2 cellular contexts compared by ENCODE assay signal in the genomic region with DNA sequence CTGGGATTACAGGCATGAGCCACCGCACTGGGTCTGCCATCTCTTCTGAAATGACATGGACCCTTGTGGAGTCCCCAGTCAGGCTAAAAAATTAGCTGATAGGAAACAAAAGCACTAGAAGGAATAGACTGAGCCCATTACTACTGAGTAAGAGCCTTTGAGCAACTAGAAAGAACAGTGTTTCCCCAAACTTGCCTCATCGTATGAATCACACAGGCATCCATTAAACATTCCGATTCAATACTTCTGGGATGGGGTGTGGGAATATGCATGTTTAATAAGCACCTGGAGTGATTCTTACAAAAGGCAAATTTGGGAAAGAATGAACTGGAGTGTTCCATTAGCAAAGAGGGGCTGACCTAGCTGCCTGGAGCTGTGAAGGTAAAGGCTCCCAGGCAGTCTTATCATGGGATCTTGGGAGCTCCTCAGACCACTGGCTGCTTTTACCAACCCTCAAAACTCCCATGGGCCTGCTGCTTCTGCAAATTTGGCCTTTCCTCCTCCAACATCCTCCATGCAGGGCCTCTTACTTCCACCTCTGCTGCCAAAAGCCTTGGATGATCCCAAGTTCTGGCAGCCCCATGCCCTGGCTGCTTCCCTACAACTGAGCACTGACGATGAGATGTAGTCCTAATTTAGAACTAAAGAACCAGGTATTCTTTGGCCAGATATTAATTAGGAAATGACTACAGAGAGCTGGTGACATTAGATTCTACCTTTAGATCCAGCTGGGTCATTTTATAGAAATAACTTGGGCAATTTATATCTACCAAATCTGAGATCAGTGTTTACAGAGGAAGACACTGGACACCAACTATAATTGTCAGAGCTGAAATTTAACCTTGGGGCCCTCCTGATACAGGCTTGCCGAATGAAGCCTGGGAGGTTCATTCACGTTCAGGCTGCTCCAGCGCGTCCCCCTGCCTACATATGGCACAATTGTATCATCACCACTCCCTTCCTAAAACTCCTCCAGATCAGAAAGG.
A peak's percentile ranks its signal among the peaks of the same experiment; 100 is the strongest.
TF ChIP-seq lines count a peak whose summit lies in the region.

No MANE protein-coding gene starts in this region.

TF ChIP-seq in HEK293, 187 proteins besides CTCF, POLR2A, EP300 and RAD21:
- TF ChIP-seq SCRT1 (tag by site-specific recombination; IDR thresholded peaks at IDR 0.05; ENCODE audit: borderline replicate concordance) (no peak), ZNF626 (tag by site-specific recombination; IDR thresholded peaks at IDR 0.05) (no peak)
- TF ChIP-seq, protein P1, sequence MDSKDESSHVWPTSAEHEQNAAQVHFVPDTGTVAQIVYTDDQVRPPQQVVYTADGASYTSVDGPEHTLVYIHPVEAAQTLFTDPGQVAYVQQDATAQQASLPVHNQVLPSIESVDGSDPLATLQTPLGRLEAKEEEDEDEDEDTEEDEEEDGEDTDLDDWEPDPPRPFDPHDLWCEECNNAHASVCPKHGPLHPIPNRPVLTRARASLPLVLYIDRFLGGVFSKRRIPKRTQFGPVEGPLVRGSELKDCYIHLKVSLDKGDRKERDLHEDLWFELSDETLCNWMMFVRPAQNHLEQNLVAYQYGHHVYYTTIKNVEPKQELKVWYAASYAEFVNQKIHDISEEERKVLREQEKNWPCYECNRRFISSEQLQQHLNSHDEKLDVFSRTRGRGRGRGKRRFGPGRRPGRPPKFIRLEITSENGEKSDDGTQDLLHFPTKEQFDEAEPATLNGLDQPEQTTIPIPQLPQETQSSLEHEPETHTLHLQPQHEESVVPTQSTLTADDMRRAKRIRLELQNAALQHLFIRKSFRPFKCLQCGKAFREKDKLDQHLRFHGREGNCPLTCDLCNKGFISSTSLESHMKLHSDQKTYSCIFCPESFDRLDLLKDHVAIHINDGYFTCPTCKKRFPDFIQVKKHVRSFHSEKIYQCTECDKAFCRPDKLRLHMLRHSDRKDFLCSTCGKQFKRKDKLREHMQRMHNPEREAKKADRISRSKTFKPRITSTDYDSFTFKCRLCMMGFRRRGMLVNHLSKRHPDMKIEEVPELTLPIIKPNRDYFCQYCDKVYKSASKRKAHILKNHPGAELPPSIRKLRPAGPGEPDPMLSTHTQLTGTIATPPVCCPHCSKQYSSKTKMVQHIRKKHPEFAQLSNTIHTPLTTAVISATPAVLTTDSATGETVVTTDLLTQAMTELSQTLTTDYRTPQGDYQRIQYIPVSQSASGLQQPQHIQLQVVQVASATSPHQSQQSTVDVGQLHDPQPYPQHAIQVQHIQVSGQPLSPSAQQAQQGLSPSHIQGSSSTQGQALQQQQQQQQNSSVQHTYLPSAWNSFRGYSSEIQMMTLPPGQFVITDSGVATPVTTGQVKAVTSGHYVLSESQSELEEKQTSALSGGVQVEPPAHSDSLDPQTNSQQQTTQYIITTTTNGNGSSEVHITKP (tag by site-specific recombination; IDR thresholded peaks at IDR 0.05): peak; percentile 77
TF ChIP-seq in HEK293: peak in this region for 1.

TF ChIP-seq in K562, 482 proteins besides CTCF, POLR2A, EP300 and RAD21:
- TF ChIP-seq SP1 (CRISPR knock-in tag; IDR thresholded peaks at IDR 0.05): no peak
- TF ChIP-seq JUN (IDR thresholded peaks at IDR 0.05; ENCODE audit: borderline replicate concordance, low read depth, low read length): no peak
- no peak for TF ChIP-seq JUN (CRISPR knock-in tag; IDR thresholded peaks at IDR 0.05; ENCODE audit: borderline replicate concordance)
- TF ChIP-seq RBM15 (IDR thresholded peaks at IDR 0.05; ENCODE audit: insufficient read depth, low read length): no peak
- TF ChIP-seq FOXA1 (IDR thresholded peaks at IDR 0.05; ENCODE audit: borderline replicate concordance): no peak
- TF ChIP-seq, protein P1 (IDR thresholded peaks at IDR 0.05; ENCODE audit: partially characterized antibody): peak; percentile 38
- no peak for TF ChIP-seq CXXC5 (CRISPR knock-in tag; IDR thresholded peaks at IDR 0.05)
- TF ChIP-seq, protein P2, sequence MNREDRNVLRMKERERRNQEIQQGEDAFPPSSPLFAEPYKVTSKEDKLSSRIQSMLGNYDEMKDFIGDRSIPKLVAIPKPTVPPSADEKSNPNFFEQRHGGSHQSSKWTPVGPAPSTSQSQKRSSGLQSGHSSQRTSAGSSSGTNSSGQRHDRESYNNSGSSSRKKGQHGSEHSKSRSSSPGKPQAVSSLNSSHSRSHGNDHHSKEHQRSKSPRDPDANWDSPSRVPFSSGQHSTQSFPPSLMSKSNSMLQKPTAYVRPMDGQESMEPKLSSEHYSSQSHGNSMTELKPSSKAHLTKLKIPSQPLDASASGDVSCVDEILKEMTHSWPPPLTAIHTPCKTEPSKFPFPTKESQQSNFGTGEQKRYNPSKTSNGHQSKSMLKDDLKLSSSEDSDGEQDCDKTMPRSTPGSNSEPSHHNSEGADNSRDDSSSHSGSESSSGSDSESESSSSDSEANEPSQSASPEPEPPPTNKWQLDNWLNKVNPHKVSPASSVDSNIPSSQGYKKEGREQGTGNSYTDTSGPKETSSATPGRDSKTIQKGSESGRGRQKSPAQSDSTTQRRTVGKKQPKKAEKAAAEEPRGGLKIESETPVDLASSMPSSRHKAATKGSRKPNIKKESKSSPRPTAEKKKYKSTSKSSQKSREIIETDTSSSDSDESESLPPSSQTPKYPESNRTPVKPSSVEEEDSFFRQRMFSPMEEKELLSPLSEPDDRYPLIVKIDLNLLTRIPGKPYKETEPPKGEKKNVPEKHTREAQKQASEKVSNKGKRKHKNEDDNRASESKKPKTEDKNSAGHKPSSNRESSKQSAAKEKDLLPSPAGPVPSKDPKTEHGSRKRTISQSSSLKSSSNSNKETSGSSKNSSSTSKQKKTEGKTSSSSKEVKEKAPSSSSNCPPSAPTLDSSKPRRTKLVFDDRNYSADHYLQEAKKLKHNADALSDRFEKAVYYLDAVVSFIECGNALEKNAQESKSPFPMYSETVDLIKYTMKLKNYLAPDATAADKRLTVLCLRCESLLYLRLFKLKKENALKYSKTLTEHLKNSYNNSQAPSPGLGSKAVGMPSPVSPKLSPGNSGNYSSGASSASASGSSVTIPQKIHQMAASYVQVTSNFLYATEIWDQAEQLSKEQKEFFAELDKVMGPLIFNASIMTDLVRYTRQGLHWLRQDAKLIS (CRISPR knock-in tag; IDR thresholded peaks at IDR 0.05): no peak
- no peak for TF ChIP-seq TCFL5 (CRISPR knock-in tag; conservative IDR thresholded peaks at IDR 0.05)
TF ChIP-seq in K562: peak in this region for 1.
